In the genomic region with DNA sequence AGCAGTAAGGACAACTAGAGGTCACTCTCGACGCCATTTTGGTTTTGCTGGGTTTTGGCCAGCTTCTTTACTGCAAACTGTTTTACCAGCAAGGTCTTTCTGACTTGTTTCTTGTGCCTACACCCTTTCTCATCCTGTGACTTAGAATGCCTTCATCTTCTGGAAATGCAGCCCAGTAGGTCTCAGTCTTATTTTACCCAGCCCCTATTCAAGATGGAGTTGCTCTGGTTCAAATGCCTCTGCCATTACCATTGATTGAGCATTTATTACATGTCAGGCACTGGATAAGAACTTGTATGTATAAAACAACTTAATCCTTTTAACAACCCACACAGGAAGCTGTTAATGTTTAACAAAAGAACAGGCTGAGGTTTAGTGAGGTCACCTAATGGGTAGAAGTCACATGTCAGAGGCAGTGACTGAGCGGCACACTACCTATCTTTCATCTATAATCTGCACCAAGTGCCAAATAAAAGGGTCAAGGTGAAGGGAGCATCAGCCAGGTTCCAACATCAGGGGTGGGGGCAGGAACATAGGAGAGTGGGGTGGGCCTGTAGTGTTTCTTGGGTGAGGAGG, we compare ENCODE assay signal across 15 cellular contexts.
A peak's percentile ranks its signal among the peaks of the same experiment; 100 is the strongest.
DNase-seq lines count a peak whose midpoint lies in the region; ATAC-seq and TF ChIP-seq lines count a peak whose summit lies in the region.
"Had no signal": no experiment of that assay in that cellular context is flagged by ENCODE, and none has a peak within 500 bp of the region (broad histone marks: within the 10 kb centered on the region; RNA-seq: fewer than 3 reads in every experiment).

No MANE protein-coding gene starts in this region.

- no peak overlapping the region for H3K4me3 Mint-ChIP-seq in activated naive CD8-positive, alpha-beta T cell treated with anti-CD3 and anti-CD28 coated beads, Interleukin-2, amount 10 ng/mL, durations not matched to agents 7 days and 5 days
- no peak overlapping the region for H3K4me3 Mint-ChIP-seq in activated naive CD8-positive, alpha-beta T cell treated with anti-CD3 and anti-CD28 coated beads for 36 hours
- H3K4me3 Mint-ChIP-seq in type B pancreatic cell: no peak overlapping the region
- no peak overlapping the region for H3K4me3 Mint-ChIP-seq in activated T-cell treated with anti-CD3 and anti-CD28 coated beads, Interleukin-2, amount 50 U/mL, for 24 hours
- H3K4me3 Mint-ChIP-seq: activated naive CD4-positive, alpha-beta T cell treated with anti-CD3 and anti-CD28 coated beads, Interleukin-2, amount 10 ng/mL, durations not matched to agents 7 days and 5 days; stimulated activated naive B cell treated with anti-CD40 and anti-IgM and Interleukin-4, amounts not matched to agents 10 μg/mL and 1 μg/mL and 100 μg/mL, for 72 hours had no signal

- ATAC-seq in activated naive CD8-positive, alpha-beta T cell treated with anti-CD3 and anti-CD28 coated beads, Interleukin-2, amount 10 ng/mL, durations not matched to agents 7 days and 5 days (ENCODE audit: low read depth): peak; percentile 68
- peak; percentile 79 for ATAC-seq in HG03354 (IDR thresholded peaks at IDR 0.05; ENCODE audit: poor library complexity, severe bottlenecking, unreplicated experiment)
- ATAC-seq: foreskin keratinocyte; stimulated activated naive B cell treated with anti-CD40 and anti-IgM and Interleukin-4, amounts not matched to agents 10 μg/mL and 1 μg/mL and 100 μg/mL, for 72 hours had no signal

- no peaks in the 10 kb centered on the region for H3K36me3 Mint-ChIP-seq in activated naive CD8-positive, alpha-beta T cell treated with anti-CD3 and anti-CD28 coated beads, Interleukin-2, amount 10 ng/mL, durations not matched to agents 7 days and 5 days
- H3K36me3 Mint-ChIP-seq in activated naive CD8-positive, alpha-beta T cell treated with anti-CD3 and anti-CD28 coated beads for 36 hours: no peaks in the 10 kb centered on the region
- H3K36me3 Mint-ChIP-seq in type B pancreatic cell: no peaks in the 10 kb centered on the region
- no peaks in the 10 kb centered on the region for H3K36me3 Mint-ChIP-seq in activated T-cell treated with anti-CD3 and anti-CD28 coated beads, Interleukin-2, amount 50 U/mL, for 24 hours (ENCODE audit: low read depth)
- H3K36me3 Mint-ChIP-seq: activated naive CD4-positive, alpha-beta T cell treated with anti-CD3 and anti-CD28 coated beads, Interleukin-2, amount 10 ng/mL, durations not matched to agents 7 days and 5 days; stimulated activated naive B cell treated with anti-CD40 and anti-IgM and Interleukin-4, amounts not matched to agents 10 μg/mL and 1 μg/mL and 100 μg/mL, for 72 hours had no signal

- POLR2A ChIA-PET in activated naive CD8-positive, alpha-beta T cell treated with anti-CD3 and anti-CD28 coated beads, Interleukin-2, amount 10 ng/mL, durations not matched to agents 7 days and 5 days (lab: Charles Lee): no interaction called here

- H3K27me3 Mint-ChIP-seq in activated naive CD8-positive, alpha-beta T cell treated with anti-CD3 and anti-CD28 coated beads, Interleukin-2, amount 10 ng/mL, durations not matched to agents 7 days and 5 days: peaks cover 9% of the 10 kb centered on the region
- H3K27me3 Mint-ChIP-seq in activated naive CD8-positive, alpha-beta T cell treated with anti-CD3 and anti-CD28 coated beads for 36 hours: peaks cover 4% of the 10 kb centered on the region
- H3K27me3 Mint-ChIP-seq in type B pancreatic cell: no peaks in the 10 kb centered on the region
- peaks cover 2% of the 10 kb centered on the region for H3K27me3 Mint-ChIP-seq in activated T-cell treated with anti-CD3 and anti-CD28 coated beads, Interleukin-2, amount 50 U/mL, for 24 hours

- no peak overlapping the region for H3K27ac Mint-ChIP-seq in activated naive CD8-positive, alpha-beta T cell treated with anti-CD3 and anti-CD28 coated beads, Interleukin-2, amount 10 ng/mL, durations not matched to agents 7 days and 5 days
- H3K27ac Mint-ChIP-seq in activated naive CD8-positive, alpha-beta T cell treated with anti-CD3 and anti-CD28 coated beads for 36 hours: no peak overlapping the region
- H3K27ac Mint-ChIP-seq in type B pancreatic cell: peak overlapping the region; percentile 78
- H3K27ac Mint-ChIP-seq in activated T-cell treated with anti-CD3 and anti-CD28 coated beads, Interleukin-2, amount 50 U/mL, for 24 hours: no peak overlapping the region
- H3K27ac Mint-ChIP-seq: activated naive CD4-positive, alpha-beta T cell treated with anti-CD3 and anti-CD28 coated beads, Interleukin-2, amount 10 ng/mL, durations not matched to agents 7 days and 5 days; stimulated activated naive B cell treated with anti-CD40 and anti-IgM and Interleukin-4, amounts not matched to agents 10 μg/mL and 1 μg/mL and 100 μg/mL, for 72 hours had no signal

- DNase-seq in activated naive CD8-positive, alpha-beta T cell treated with anti-CD3 and anti-CD28 coated beads, Interleukin-2, amount 10 ng/mL, durations not matched to agents 7 days and 5 days: no peak
- DNase-seq in activated naive CD8-positive, alpha-beta T cell treated with anti-CD3 and anti-CD28 coated beads for 36 hours: no peak
- DNase-seq in glomerular visceral epithelial cell (ENCODE audit: extremely low spot score) (peak; percentile 62), type B pancreatic cell (ENCODE audit: extremely low spot score, unreplicated experiment) (no peak), inferior parietal cortex (ENCODE audit: extremely low spot score) (no peak)
- DNase-seq in activated T-cell treated with anti-CD3 and anti-CD28 coated beads, Interleukin-2, amount 50 U/mL, for 24 hours: no peak
- no peak for DNase-seq in activated CD4-positive, alpha-beta T cell treated with anti-CD3 and anti-CD28 coated beads, Interleukin-2, amount 50 U/mL, for 4 hours
- DNase-seq: activated naive CD4-positive, alpha-beta T cell treated with anti-CD3 and anti-CD28 coated beads, Interleukin-2, amount 10 ng/mL, durations not matched to agents 7 days and 5 days; effector CD4-positive, alpha-beta T cell; foreskin keratinocyte; KBM-7; NCI-H1105; nucleus accumbens; stimulated activated naive B cell treated with anti-CD40 and anti-IgM and Interleukin-4, amounts not matched to agents 10 μg/mL and 1 μg/mL and 100 μg/mL, for 72 hours had no signal

- H3K9me3 Mint-ChIP-seq in activated naive CD8-positive, alpha-beta T cell treated with anti-CD3 and anti-CD28 coated beads, Interleukin-2, amount 10 ng/mL, durations not matched to agents 7 days and 5 days: no peaks in the 10 kb centered on the region
- no peaks in the 10 kb centered on the region for H3K9me3 Mint-ChIP-seq in activated naive CD8-positive, alpha-beta T cell treated with anti-CD3 and anti-CD28 coated beads for 36 hours
- peaks cover 20% of the 10 kb centered on the region for H3K9me3 Mint-ChIP-seq in type B pancreatic cell
- H3K9me3 Mint-ChIP-seq in activated T-cell treated with anti-CD3 and anti-CD28 coated beads, Interleukin-2, amount 50 U/mL, for 24 hours: no peaks in the 10 kb centered on the region
- H3K9me3 Mint-ChIP-seq: activated naive CD4-positive, alpha-beta T cell treated with anti-CD3 and anti-CD28 coated beads, Interleukin-2, amount 10 ng/mL, durations not matched to agents 7 days and 5 days; stimulated activated naive B cell treated with anti-CD40 and anti-IgM and Interleukin-4, amounts not matched to agents 10 μg/mL and 1 μg/mL and 100 μg/mL, for 72 hours had no signal

- H3K4me1 Mint-ChIP-seq in activated naive CD8-positive, alpha-beta T cell treated with anti-CD3 and anti-CD28 coated beads, Interleukin-2, amount 10 ng/mL, durations not matched to agents 7 days and 5 days: peaks cover 10% of the 10 kb centered on the region
- H3K4me1 Mint-ChIP-seq in activated naive CD8-positive, alpha-beta T cell treated with anti-CD3 and anti-CD28 coated beads for 36 hours: peaks cover 9% of the 10 kb centered on the region
- peaks cover 27% of the 10 kb centered on the region for H3K4me1 Mint-ChIP-seq in type B pancreatic cell (ENCODE audit: unreplicated experiment)
- H3K4me1 Mint-ChIP-seq in activated T-cell treated with anti-CD3 and anti-CD28 coated beads, Interleukin-2, amount 50 U/mL, for 24 hours (ENCODE audit: low read depth): peaks cover 15% of the 10 kb centered on the region
- H3K4me1 Mint-ChIP-seq: stimulated activated naive B cell treated with anti-CD40 and anti-IgM and Interleukin-4, amounts not matched to agents 10 μg/mL and 1 μg/mL and 100 μg/mL, for 72 hours had no signal

- no peak for TF ChIP-seq CTCF in type B pancreatic cell (conservative IDR thresholded peaks at IDR 0.05)
